25 cellular contexts compared by ENCODE assay signal in the genomic region with DNA sequence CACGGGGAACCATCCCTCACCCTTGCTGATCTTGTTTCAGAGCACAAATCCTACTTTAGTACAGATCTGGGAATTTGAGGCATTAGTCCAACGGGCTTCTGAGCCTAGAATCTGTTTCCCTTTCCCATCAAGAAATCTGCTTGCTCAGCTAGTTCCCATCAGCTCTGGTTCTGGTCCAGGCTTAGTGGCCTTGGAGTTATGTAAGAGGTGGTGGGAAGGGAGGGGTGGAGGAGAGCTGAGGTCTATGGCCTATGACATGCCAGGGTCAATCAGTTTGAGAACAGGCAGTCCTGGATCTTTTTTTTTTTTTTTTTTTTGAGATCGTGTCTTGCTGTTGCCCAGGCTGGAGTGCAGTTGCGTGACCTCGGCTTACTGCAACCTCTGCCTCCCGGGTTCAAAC. TPM values are rescaled to one million over a fixed set of nuclear protein-coding genes. Genes with fewer than 3 reads are reported as not detected.
"Had no signal": no experiment of that assay in that cellular context is flagged by ENCODE, and none has a peak within 500 bp of the region (broad histone marks: within the 10 kb centered on the region; RNA-seq: fewer than 3 reads in every experiment).

No MANE protein-coding gene starts in this region.

- DNase-seq: central memory CD4-positive, alpha-beta T cell; effector memory CD4-positive, alpha-beta T cell; gastrocnemius medialis; immature natural killer cell; left cardiac atrium; left ventricle myocardium inferior; naive thymus-derived CD8-positive, alpha-beta T cell; right cardiac atrium; stimulated activated CD4-positive, alpha-beta T cell treated with anti-CD3 and anti-CD28 coated beads, Interleukin-15, amount 100 ng/mL, for 24 hours; stimulated activated CD4-positive, alpha-beta T cell treated with anti-CD3 and anti-CD28 coated beads, Interleukin-1b, Interleukin-23, amount 100 ng/mL, for 48 hours; stimulated activated CD4-positive, alpha-beta T cell treated with anti-CD3 and anti-CD28 coated beads, Interleukin-4, amount 100 ng/mL, for 24 hours; tibial artery; upper lobe of right lung had no signal

- H3K4me3 ChIP-seq: gastrocnemius medialis, left ventricle myocardium inferior, lung, mucosa of descending colon, tibial artery, upper lobe of right lung had no signal

- H3K36me3 ChIP-seq: gastrocnemius medialis, left ventricle myocardium inferior, neutrophil, tibial artery, upper lobe of right lung had no signal

- H3K9me3 ChIP-seq: gastrocnemius medialis, left ventricle myocardium inferior, mucosa of descending colon, neutrophil, tibial artery, upper lobe of right lung had no signal

- ATAC-seq: esophagus mucosa; gastrocnemius medialis; left cardiac atrium; mucosa of descending colon; naive thymus-derived CD8-positive, alpha-beta T cell; right cardiac atrium; stimulated activated memory B cell treated with anti-CD40 and anti-IgM and Interleukin-4, amounts not matched to agents 10 μg/mL and 1 μg/mL and 100 μg/mL, for 72 hours; upper lobe of right lung had no signal

- H3K4me1 ChIP-seq: left ventricle myocardium inferior, tibial artery, upper lobe of right lung had no signal

- H3K27ac ChIP-seq: gastrocnemius medialis, left ventricle myocardium inferior, neutrophil, tibial artery, upper lobe of right lung had no signal

- H3K27me3 ChIP-seq: gastrocnemius medialis, neutrophil, tibial artery, upper lobe of right lung had no signal

RNA-seq across cellular contexts. Expression of gene GSTM1, which starts 4.1 kb away (rescaled TPM):
- total RNA-seq: esophagus mucosa, fibroblast of lung, left cardiac atrium, left ventricle myocardium inferior, lung, osteoblast, posterior vena cava, temporal lobe, upper lobe of right lung had no signal
- polyA plus RNA-seq: neural cell had no signal

RNA-seq across cellular contexts. Expression of gene GSTM5, which starts 20.3 kb away (rescaled TPM):
- total RNA-seq: chondrocyte; naive thymus-derived CD8-positive, alpha-beta T cell had no signal
- polyA plus RNA-seq: keratinocyte, neural cell had no signal
